Comparison of ENCODE assay signal across 7 cellular contexts in the genomic region with DNA sequence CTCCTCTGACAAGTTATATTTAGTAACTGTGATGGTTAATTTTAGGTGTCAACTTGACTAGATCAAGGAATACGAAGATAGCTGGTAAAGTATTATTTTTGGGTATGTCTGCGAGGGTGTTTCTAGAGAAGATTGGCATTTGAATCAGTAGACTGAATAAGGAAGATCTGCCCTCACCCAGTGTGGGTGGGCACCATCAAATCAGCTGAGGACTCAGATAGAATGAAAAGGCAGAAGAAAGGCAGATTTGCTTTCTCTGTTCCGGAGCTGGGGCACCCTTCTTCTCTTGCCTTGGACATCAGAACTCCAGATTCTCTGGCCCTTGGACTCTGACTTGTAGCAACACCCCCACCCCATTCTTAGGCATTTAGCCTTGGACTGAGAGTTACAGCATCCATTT.
"Had no signal": no experiment of that assay in that cellular context is flagged by ENCODE, and none has a peak within 500 bp of the region (broad histone marks: within the 10 kb centered on the region; RNA-seq: fewer than 3 reads in every experiment).

No MANE protein-coding gene starts in this region.

- H3K27ac Mint-ChIP-seq: GM23338 had no signal

- H3K4me3 Mint-ChIP-seq: GM23338 had no signal

- DNase-seq: H7, HCEC 1CT, IMR-90, KG1 had no signal

- FAIRE-seq: HTR-8/SVneo, K562 had no signal

- H3K4me1 Mint-ChIP-seq: GM23338 had no signal

- H3K4me2 ChIP-seq: GM23338 had no signal

- H2AFZ ChIP-seq: GM23338 had no signal

- H3K4me3 ChIP-seq: GM23338, K562 had no signal
